ENCODE assay signal across 1 cellular context in genomic region chr4:82213485-82214162, GRCh38.
A peak's percentile ranks its signal among the peaks of the same experiment; 100 is the strongest.
TF ChIP-seq lines count a peak whose summit lies in the region.

No MANE protein-coding gene starts in this region.

TF ChIP-seq in HEK293, 187 proteins besides CTCF, POLR2A, EP300 and RAD21 (continued from another document):
- TF ChIP-seq ZNF211 (tag by site-specific recombination; IDR thresholded peaks at IDR 0.05; ENCODE audit: low read depth) (no peak), SP3 (tag by site-specific recombination; IDR thresholded peaks at IDR 0.05) (no peak), ZNF146 (tag by site-specific recombination; IDR thresholded peaks at IDR 0.05) (no peak), ZNF629 (tag by site-specific recombination; IDR thresholded peaks at IDR 0.05) (no peak), ZNF354C (tag by site-specific recombination; IDR thresholded peaks at IDR 0.05; ENCODE audit: borderline replicate concordance, low read depth) (no peak), ZNF404 (tag by site-specific recombination; IDR thresholded peaks at IDR 0.05) (no peak), ZNF548 (tag by site-specific recombination; IDR thresholded peaks at IDR 0.05) (no peak), REST (tag by site-specific recombination; IDR thresholded peaks at IDR 0.05) (no peak), ZNF776 (tag by site-specific recombination; IDR thresholded peaks at IDR 0.05; ENCODE audit: borderline replicate concordance) (no peak), GLIS1 (tag by site-specific recombination; IDR thresholded peaks at IDR 0.05) (peak; percentile 76), ZNF580 (tag by site-specific recombination; IDR thresholded peaks at IDR 0.05) (no peak), ZBTB48 (tag by site-specific recombination; IDR thresholded peaks at IDR 0.05) (no peak), ZNF843 (tag by site-specific recombination; IDR thresholded peaks at IDR 0.05) (peak; percentile 51; the same call in 1 of the 2 replicates), FEZF1 (tag by site-specific recombination; IDR thresholded peaks at IDR 0.05) (peak; percentile 59), BCL11B (tag by site-specific recombination; IDR thresholded peaks at IDR 0.05; ENCODE audit: low read depth) (0 out of 2 replicates have a peak, but pooled peaks have one; percentile 27), INSM2 (tag by site-specific recombination; IDR thresholded peaks at IDR 0.05) (0 out of 2 replicates have a peak, but pooled peaks have one; percentile 29), ZNF335 (tag by site-specific recombination; conservative IDR thresholded peaks at IDR 0.05) (no peak), GLI2 (tag by site-specific recombination; IDR thresholded peaks at IDR 0.05; ENCODE audit: borderline replicate concordance, low read depth) (no peak), ZNF18 (tag by site-specific recombination; IDR thresholded peaks at IDR 0.05) (no peak), ZNF626 (tag by site-specific recombination; IDR thresholded peaks at IDR 0.05) (no peak), SP7 (tag by site-specific recombination; IDR thresholded peaks at IDR 0.05) (0 out of 2 replicates have a peak, but pooled peaks have one; percentile 18), ZNF513 (tag by site-specific recombination; IDR thresholded peaks at IDR 0.05) (no peak), ZNF391 (tag by site-specific recombination; IDR thresholded peaks at IDR 0.05; ENCODE audit: borderline replicate concordance, low read depth) (no peak), ZNF26 (tag by site-specific recombination; IDR thresholded peaks at IDR 0.05) (no peak), ZNF138 (tag by site-specific recombination; IDR thresholded peaks at IDR 0.05; ENCODE audit: borderline replicate concordance) (no peak), ZFP37 (tag by site-specific recombination; IDR thresholded peaks at IDR 0.05) (no peak), HIC1 (tag by site-specific recombination; IDR thresholded peaks at IDR 0.05) (no peak), PRDM6 (tag by site-specific recombination; IDR thresholded peaks at IDR 0.05) (peak; percentile 55), OVOL3 (tag by site-specific recombination; IDR thresholded peaks at IDR 0.05) (0 out of 2 replicates have a peak, but pooled peaks have one; percentile 29), ZEB2 (tag by site-specific recombination; IDR thresholded peaks at IDR 0.05) (0 out of 2 replicates have a peak, but pooled peaks have one; percentile 31), KLF7 (tag by site-specific recombination; IDR thresholded peaks at IDR 0.05; ENCODE audit: borderline replicate concordance) (no peak), ZNF157 (tag by site-specific recombination; IDR thresholded peaks at IDR 0.05) (no peak), WT1 (tag by site-specific recombination; IDR thresholded peaks at IDR 0.05) (peak; percentile 96)
